In genomic region chr20:21241400-21241799, GRCh38 we compare ENCODE assay signal across 13 cellular contexts.
"Had no signal": no experiment of that assay in that cellular context is flagged by ENCODE, and none has a peak within 500 bp of the region (broad histone marks: within the 10 kb centered on the region; RNA-seq: fewer than 3 reads in every experiment).

No MANE protein-coding gene starts in this region.

- DNase-seq: activated CD4-positive, alpha-beta T cell treated with anti-CD3 and anti-CD28 coated beads, Interleukin-2, amount 10 ng/mL, durations not matched to agents 24 days and 14 days; activated CD4-positive, CD25-positive, alpha-beta regulatory T cell; activated CD8-positive, alpha-beta memory T cell treated with anti-CD3 and anti-CD28 coated beads, Interleukin-2, amount 50 U/mL, for 4 hours; activated CD8-positive, alpha-beta T cell treated with anti-CD3 and anti-CD28 coated beads, Interleukin-2, amount 10 ng/mL, durations not matched to agents 7 days and 5 days; activated gamma-delta T cell treated with Interleukin-2 at 50 U/mL for 16 hours; amniotic stem cell; caudate nucleus; effector CD4-positive, alpha-beta T cell; esophagus squamous epithelium; islet precursor cell; right lobe of liver; stimulated activated naive CD8-positive, alpha-beta T cell treated with anti-CD3 and anti-CD28 coated beads, Interleukin-15, Interleukin-2, amounts not matched to agents 100 U/mL and 50 U/mL, for 24 hours; trophoblast cell had no signal

- ATAC-seq: activated CD8-positive, alpha-beta T cell treated with anti-CD3 and anti-CD28 coated beads, Interleukin-2, amount 10 ng/mL, durations not matched to agents 7 days and 5 days; right lobe of liver; stimulated activated naive CD8-positive, alpha-beta T cell treated with anti-CD3 and anti-CD28 coated beads, Interleukin-15, Interleukin-2, amounts not matched to agents 100 U/mL and 50 U/mL, for 24 hours had no signal
